8 cellular contexts compared by ENCODE assay signal in the genomic region with DNA sequence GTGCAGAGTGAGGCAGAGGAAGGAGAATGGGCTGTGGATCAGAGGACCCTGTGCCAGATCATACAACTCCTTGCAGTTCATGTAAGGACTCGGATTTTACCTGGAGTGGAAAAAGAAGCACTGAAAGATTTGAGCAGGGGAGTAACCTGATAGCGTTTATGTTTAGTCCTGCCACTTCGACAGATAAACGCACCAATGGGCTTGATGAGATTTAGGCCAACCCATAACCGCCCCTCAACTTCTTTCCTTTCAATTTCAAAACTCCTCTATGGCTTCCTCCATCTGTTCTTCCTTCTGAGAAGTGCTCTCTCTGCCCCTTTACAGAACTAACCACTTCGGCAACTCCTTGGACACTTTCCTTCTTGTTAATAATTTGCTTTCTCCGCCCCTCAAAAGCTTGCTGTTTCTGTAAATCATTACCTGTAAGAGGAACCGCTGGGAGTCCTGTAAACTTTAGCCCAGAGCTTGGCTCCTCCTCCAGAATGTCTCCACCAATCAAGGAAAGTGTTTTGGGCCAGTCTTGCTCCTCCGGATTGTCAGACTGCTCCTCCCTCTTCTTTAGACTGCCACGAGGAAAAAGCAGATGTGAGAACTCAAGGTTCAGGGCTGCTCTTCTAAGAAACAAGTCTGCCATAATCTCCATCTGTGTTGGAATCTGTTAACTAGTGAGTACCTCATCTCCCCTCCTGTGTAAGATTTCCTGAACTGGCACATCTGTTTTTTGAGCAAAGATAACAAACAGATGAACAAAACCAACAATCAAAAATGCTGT. TPM values are rescaled to one million over a fixed set of nuclear protein-coding genes. Genes with fewer than 3 reads are reported as not detected.
DNase-seq lines count a peak whose midpoint lies in the region; TF ChIP-seq lines count a peak whose summit lies in the region.

TSS of gene ACSM3 (plus strand) at position 554 of the 772 bp plus-strand sequence. CDS start 6,021 bp downstream, outside the sequence.

- intact Hi-C loops in activated CD4-positive, alpha-beta T cell treated with anti-CD3 and anti-CD28 coated beads, Interleukin-2, amount 10 ng/mL, durations not matched to agents 24 days and 14 days (cut with micrococcal nuclease) = loop anchor here (1.0 kb wide), 1 partner anchor 22 kb away; the partner anchor contains the start of gene THUMPD1

- H3K4me1 Mint-ChIP-seq in activated CD4-positive, alpha-beta T cell treated with anti-CD3 and anti-CD28 coated beads, Interleukin-2, amount 10 ng/mL, durations not matched to agents 24 days and 14 days = peaks cover 13% of the 10 kb centered on the region

- peaks cover 7% of the 10 kb centered on the region for H3K9me3 Mint-ChIP-seq in activated CD4-positive, alpha-beta T cell treated with anti-CD3 and anti-CD28 coated beads, Interleukin-2, amount 10 ng/mL, durations not matched to agents 24 days and 14 days

- H3K27me3 Mint-ChIP-seq in activated CD4-positive, alpha-beta T cell treated with anti-CD3 and anti-CD28 coated beads, Interleukin-2, amount 10 ng/mL, durations not matched to agents 24 days and 14 days = no peaks in the 10 kb centered on the region

- peak within 1 kb of the TSS; percentile 84 for H3K27ac Mint-ChIP-seq in activated CD4-positive, alpha-beta T cell treated with anti-CD3 and anti-CD28 coated beads, Interleukin-2, amount 10 ng/mL, durations not matched to agents 24 days and 14 days

- H3K4me3 ChIP-seq in GM12864 (ENCODE audit: low read depth, low read length) = peak within 1 kb of the TSS; percentile 54

- peak within 1 kb of the TSS; percentile 87 for H3K4me3 Mint-ChIP-seq in activated CD4-positive, alpha-beta T cell treated with anti-CD3 and anti-CD28 coated beads, Interleukin-2, amount 10 ng/mL, durations not matched to agents 24 days and 14 days

- DNase-seq in GM12864 (ENCODE audit: low read depth) (peak; percentile 84), HCEC 1CT (peak; percentile 75), LoVo (ENCODE audit: low spot score) (peak; percentile 92), medulla oblongata (ENCODE audit: extremely low spot score) (peak; percentile 86), NCI-H1048 (lab: John Stamatoyannopoulos, UW) (no peak)
- peak; percentile 91 for DNase-seq in activated CD4-positive, alpha-beta T cell treated with anti-CD3 and anti-CD28 coated beads, Interleukin-2, amount 10 ng/mL, durations not matched to agents 24 days and 14 days
- DNase-seq in effector CD4-positive, alpha-beta T cell = peak; percentile 58
- DNase-seq in stimulated activated CD8-positive, alpha-beta memory T cell treated with anti-CD3 and anti-CD28 coated beads, Interleukin-7, amount 100 ng/mL, for 1 hour (ENCODE audit: low read depth in 2 of 2) = peak; percentile 7 to 35

- TF ChIP-seq CTCF in GM12864 (IDR thresholded peaks at IDR 0.05; ENCODE audit: low read depth, low read length, missing control alignments) = no peak

- H3K36me3 Mint-ChIP-seq in activated CD4-positive, alpha-beta T cell treated with anti-CD3 and anti-CD28 coated beads, Interleukin-2, amount 10 ng/mL, durations not matched to agents 24 days and 14 days (ENCODE audit: low read depth) = peaks cover 5% of the 10 kb centered on the region

RNA-seq across cellular contexts. Expression of gene ACSM3, which starts in this region (rescaled TPM):
- total RNA-seq in activated CD4-positive, alpha-beta T cell treated with anti-CD3 and anti-CD28 coated beads, Interleukin-2, amount 10 ng/mL, durations not matched to agents 24 days and 14 days = 2.7 and 3.5 TPM in 2 replicates
